ENCODE assay signal across 1 cellular context in the genomic region with DNA sequence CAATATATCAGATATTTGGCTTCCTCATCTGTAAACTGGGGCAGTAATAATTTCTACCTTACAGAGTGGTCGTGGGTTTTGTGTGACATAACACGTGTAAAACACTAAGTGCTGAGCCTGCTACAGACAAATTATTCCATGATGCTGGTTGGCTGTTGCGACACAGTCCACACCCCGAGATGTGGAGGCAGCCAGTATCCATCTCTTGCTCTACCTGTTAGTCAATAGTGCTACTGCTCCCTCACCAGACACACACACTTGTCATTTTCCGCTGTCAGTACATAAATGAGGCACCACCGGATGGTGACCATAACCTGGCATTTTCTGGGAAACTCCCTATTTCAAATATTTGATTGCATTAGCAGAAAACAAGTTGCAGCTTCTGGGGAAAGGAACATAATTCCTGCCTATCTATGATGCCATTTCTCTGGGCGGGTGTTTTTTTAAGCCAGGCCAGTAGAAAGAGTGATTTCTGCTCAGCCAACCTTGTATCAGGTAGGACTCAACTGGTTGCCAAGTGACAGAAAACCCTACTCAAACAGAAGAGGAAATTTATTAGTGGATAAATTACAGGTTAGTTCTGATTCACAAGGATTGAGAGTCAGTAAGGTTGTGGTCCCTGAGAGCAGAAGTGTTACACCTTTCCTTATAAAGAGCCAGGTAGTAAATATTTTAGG.
A peak's percentile ranks its signal among the peaks of the same experiment; 100 is the strongest.
TF ChIP-seq lines count a peak whose summit lies in the region.

No MANE protein-coding gene starts in this region.

TF ChIP-seq in HepG2, 621 proteins besides CTCF, POLR2A, EP300 and RAD21 (continued from another document):
- TF ChIP-seq, protein P1, sequence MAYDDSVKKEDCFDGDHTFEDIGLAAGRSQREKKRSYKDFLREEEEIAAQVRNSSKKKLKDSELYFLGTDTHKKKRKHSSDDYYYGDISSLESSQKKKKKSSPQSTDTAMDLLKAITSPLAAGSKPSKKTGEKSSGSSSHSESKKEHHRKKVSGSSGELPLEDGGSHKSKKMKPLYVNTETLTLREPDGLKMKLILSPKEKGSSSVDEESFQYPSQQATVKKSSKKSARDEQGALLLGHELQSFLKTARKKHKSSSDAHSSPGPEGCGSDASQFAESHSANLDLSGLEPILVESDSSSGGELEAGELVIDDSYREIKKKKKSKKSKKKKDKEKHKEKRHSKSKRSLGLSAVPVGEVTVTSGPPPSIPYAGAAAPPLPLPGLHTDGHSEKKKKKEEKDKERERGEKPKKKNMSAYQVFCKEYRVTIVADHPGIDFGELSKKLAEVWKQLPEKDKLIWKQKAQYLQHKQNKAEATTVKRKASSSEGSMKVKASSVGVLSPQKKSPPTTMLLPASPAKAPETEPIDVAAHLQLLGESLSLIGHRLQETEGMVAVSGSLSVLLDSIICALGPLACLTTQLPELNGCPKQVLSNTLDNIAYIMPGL (CRISPR knock-in tag; IDR thresholded peaks at IDR 0.05; ENCODE audit: borderline replicate concordance in 1 of 2, low read depth in 1 of 2): no peak
- TF ChIP-seq CEBPG (CRISPR knock-in tag; IDR thresholded peaks at IDR 0.05): peak; percentile 73
- TF ChIP-seq ARNTL (CRISPR knock-in tag; IDR thresholded peaks at IDR 0.05): no peak
- TF ChIP-seq, protein P2, sequence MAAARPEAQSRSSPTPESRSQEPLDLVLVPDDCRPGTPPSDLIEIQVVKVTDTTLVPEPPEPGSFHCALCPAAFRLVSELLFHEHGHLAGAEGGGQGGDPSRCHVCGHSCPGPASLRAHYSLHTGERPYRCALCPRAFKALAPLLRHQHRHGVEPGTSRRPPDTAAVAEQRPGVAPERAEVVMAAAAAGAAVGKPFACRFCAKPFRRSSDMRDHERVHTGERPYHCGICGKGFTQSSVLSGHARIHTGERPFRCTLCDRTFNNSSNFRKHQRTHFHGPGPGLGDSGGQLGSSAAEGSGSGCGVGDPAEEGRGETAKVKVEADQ (CRISPR knock-in tag; IDR thresholded peaks at IDR 0.05; ENCODE audit: borderline replicate concordance): no peak
- TF ChIP-seq ZNF557 (CRISPR knock-in tag; IDR thresholded peaks at IDR 0.05): no peak
- TF ChIP-seq POLR2G (IDR thresholded peaks at IDR 0.05; ENCODE audit: low read depth, low read length): no peak
- 0 out of 2 replicates have a peak, but pooled peaks have one; percentile 2 for TF ChIP-seq MYC (CRISPR knock-in tag; IDR thresholded peaks at IDR 0.05; ENCODE audit: borderline replicate concordance)
- 0 out of 2 replicates have a peak, but pooled peaks have one; percentile 9 for TF ChIP-seq HIVEP1 (CRISPR knock-in tag; IDR thresholded peaks at IDR 0.05)
- TF ChIP-seq, protein P3, sequence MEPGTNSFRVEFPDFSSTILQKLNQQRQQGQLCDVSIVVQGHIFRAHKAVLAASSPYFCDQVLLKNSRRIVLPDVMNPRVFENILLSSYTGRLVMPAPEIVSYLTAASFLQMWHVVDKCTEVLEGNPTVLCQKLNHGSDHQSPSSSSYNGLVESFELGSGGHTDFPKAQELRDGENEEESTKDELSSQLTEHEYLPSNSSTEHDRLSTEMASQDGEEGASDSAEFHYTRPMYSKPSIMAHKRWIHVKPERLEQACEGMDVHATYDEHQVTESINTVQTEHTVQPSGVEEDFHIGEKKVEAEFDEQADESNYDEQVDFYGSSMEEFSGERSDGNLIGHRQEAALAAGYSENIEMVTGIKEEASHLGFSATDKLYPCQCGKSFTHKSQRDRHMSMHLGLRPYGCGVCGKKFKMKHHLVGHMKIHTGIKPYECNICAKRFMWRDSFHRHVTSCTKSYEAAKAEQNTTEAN (CRISPR knock-in tag; conservative IDR thresholded peaks at IDR 0.05): 0 out of 2 replicates have a peak, but pooled peaks have one; percentile 6
- no peak for TF ChIP-seq SMAD9 (CRISPR knock-in tag; IDR thresholded peaks at IDR 0.05)
- TF ChIP-seq, protein P4, sequence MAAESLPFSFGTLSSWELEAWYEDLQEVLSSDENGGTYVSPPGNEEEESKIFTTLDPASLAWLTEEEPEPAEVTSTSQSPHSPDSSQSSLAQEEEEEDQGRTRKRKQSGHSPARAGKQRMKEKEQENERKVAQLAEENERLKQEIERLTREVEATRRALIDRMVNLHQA (CRISPR knock-in tag; IDR thresholded peaks at IDR 0.05): no peak
- no peak for TF ChIP-seq EEA1 (CRISPR knock-in tag; IDR thresholded peaks at IDR 0.05; ENCODE audit: borderline replicate concordance)
- no peak for TF ChIP-seq GATA4 (IDR thresholded peaks at IDR 0.05; ENCODE audit: borderline replicate concordance, low read depth)
- TF ChIP-seq MAZ (IDR thresholded peaks at IDR 0.05; ENCODE audit: borderline replicate concordance, low read depth, low read length): no peak
- no peak for TF ChIP-seq MAZ (CRISPR knock-in tag; IDR thresholded peaks at IDR 0.05; ENCODE audit: low read depth)
- peak; percentile 92 for TF ChIP-seq CEBPB (IDR thresholded peaks at IDR 0.05; ENCODE audit: borderline replicate concordance, low read depth, low read length)
- TF ChIP-seq ZNF431 (CRISPR knock-in tag; IDR thresholded peaks at IDR 0.05; ENCODE audit: borderline replicate concordance, low read depth): no peak
- TF ChIP-seq, protein P5, sequence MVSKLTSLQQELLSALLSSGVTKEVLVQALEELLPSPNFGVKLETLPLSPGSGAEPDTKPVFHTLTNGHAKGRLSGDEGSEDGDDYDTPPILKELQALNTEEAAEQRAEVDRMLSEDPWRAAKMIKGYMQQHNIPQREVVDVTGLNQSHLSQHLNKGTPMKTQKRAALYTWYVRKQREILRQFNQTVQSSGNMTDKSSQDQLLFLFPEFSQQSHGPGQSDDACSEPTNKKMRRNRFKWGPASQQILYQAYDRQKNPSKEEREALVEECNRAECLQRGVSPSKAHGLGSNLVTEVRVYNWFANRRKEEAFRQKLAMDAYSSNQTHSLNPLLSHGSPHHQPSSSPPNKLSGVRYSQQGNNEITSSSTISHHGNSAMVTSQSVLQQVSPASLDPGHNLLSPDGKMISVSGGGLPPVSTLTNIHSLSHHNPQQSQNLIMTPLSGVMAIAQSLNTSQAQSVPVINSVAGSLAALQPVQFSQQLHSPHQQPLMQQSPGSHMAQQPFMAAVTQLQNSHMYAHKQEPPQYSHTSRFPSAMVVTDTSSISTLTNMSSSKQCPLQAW (CRISPR knock-in tag; IDR thresholded peaks at IDR 0.05): 0 out of 2 replicates have a peak, but pooled peaks have one; percentile 33
- TF ChIP-seq ZNF713 (CRISPR knock-in tag; IDR thresholded peaks at IDR 0.05): peak; percentile 44; the same call in 1 of the 2 replicates
- no peak for TF ChIP-seq PAWR (CRISPR knock-in tag; IDR thresholded peaks at IDR 0.05; ENCODE audit: borderline replicate concordance)
